ENCODE assay signal across 11 cellular contexts in the genomic region with DNA sequence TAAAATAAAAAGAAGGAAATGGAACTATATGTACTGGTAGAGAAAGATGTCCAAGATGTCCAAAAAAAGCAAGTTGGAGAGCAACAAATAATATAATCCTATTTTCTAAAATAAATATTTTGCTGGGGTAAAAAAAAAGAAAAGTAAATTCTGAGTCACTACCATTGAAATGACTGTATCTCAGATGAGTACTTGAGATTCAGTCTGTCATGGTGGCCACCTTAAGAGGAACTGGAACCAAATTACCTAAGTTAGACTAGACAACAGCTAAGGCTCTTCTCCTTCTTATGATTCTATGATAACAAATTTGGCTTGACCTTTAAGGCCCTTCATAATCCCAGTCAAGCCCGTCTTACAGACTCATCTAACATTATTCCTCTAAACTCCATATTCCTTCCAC.
DNase-seq lines count a peak whose midpoint lies in the region; ATAC-seq and TF ChIP-seq lines count a peak whose summit lies in the region.
"Had no signal": no experiment of that assay in that cellular context is flagged by ENCODE, and none has a peak within 500 bp of the region (broad histone marks: within the 10 kb centered on the region; RNA-seq: fewer than 3 reads in every experiment).

No MANE protein-coding gene starts in this region.

- H2AK5ac ChIP-seq in mesendoderm (ENCODE audit: low read length), result no peak overlapping the region

- DNase-seq in OCI-LY7 (ENCODE audit: low spot score) (peak; percentile 48), left ventricle myocardium superior (no peak), mesendoderm (no peak), MCF 10A (ENCODE audit: unreplicated experiment) (no peak), NCI-H2029 (lab: John Stamatoyannopoulos, UW) (no peak)
- DNase-seq: activated CD4-positive, CD25-positive, alpha-beta regulatory T cell treated with anti-CD3 and anti-CD28 coated beads, Interleukin-2, amount 50 U/mL, for 72 hours; PC-3; posterior cingulate gyrus had no signal

- H3K9me3 ChIP-seq in OCI-LY7 (ENCODE audit: low read length), result no peaks in the 10 kb centered on the region

- ATAC-seq in GM18511 (IDR thresholded peaks at IDR 0.05; ENCODE audit: unreplicated experiment) (peak; percentile 96), GM21390 (IDR thresholded peaks at IDR 0.05; ENCODE audit: unreplicated experiment) (peak; percentile 94), HG03066 (IDR thresholded peaks at IDR 0.05; ENCODE audit: low read depth, unreplicated experiment) (peak; percentile 88), left ventricle myocardium superior (no peak)
- ATAC-seq: PC-3 had no signal

- H4K20me1 ChIP-seq in OCI-LY7 (ENCODE audit: insufficient read depth, low read length), result no peaks in the 10 kb centered on the region

- no peaks in the 10 kb centered on the region for H3K27me3 Mint-ChIP-seq in MCF 10A (ENCODE audit: insufficient read depth, unreplicated experiment)

- intact Hi-C loops in OCI-LY7 (cut with micrococcal nuclease; ENCODE audit: unreplicated experiment) (loop anchor here (5.0 kb wide), 1 partner anchor 78 kb away; no protein-coding TSS in a partner anchor), left ventricle myocardium superior (cut with micrococcal nuclease) (no loop called here), MCF 10A (cut with micrococcal nuclease) (no loop called here)

- TF ChIP-seq CTCF in OCI-LY7 (conservative IDR thresholded peaks at IDR 0.05; ENCODE audit: low read length), result no peak
- TF ChIP-seq CTCF in MCF 10A (IDR thresholded peaks at IDR 0.05; ENCODE audit: unreplicated experiment), result no peak

- H2AFZ ChIP-seq in OCI-LY7 (ENCODE audit: low read length), result peak overlapping the region; percentile 29; the same call in 1 of the 2 replicates

- no peaks in the 10 kb centered on the region for H3K9me3 Mint-ChIP-seq in MCF 10A (ENCODE audit: unreplicated experiment)

- H3K27ac ChIP-seq in OCI-LY7 (ENCODE audit: low read depth, low read length, poor library complexity, severe bottlenecking) (no peak overlapping the region), mesendoderm (ENCODE audit: low read depth, low read length) (no peak overlapping the region)

- H3K4ac ChIP-seq in mesendoderm (ENCODE audit: low read depth, low read length), result no peak overlapping the region

- no peak overlapping the region for H4K5ac ChIP-seq in mesendoderm (ENCODE audit: low read length)

- H3K27ac Mint-ChIP-seq in MCF 10A (ENCODE audit: low read depth, unreplicated experiment), result no peak overlapping the region

- WGBS in mesendoderm (ENCODE audit: extremely low coverage, insufficient coverage, low lambda C conversion rate), result no CpG with 5 or more reads among the region's 1 CpG

- H3K4me1 Mint-ChIP-seq in MCF 10A (ENCODE audit: insufficient read depth, unreplicated experiment), result peaks cover 52% of the 10 kb centered on the region

- H3K27me3 ChIP-seq in mesendoderm (ENCODE audit: insufficient read depth, low read length, poor library complexity), result no peaks in the 10 kb centered on the region

- POLR2A ChIA-PET in OCI-LY7 (lab: Charles Lee), result no interaction called here
- POLR2A ChIA-PET in MCF 10A (lab: Yijun Ruan, JAX), result interaction anchor here (1.0 kb wide), 1 partner anchor 139 kb away, joined by 3 read pairs; no protein-coding TSS in a partner anchor

- H3K18ac ChIP-seq in mesendoderm (ENCODE audit: low read length), result no peak overlapping the region

- H3K79me1 ChIP-seq in mesendoderm (ENCODE audit: low read length), result no peaks in the 10 kb centered on the region

- no peak overlapping the region for H3K23ac ChIP-seq in mesendoderm (ENCODE audit: low read length)

- no peak overlapping the region for H3K4me3 ChIP-seq in OCI-LY7 (ENCODE audit: low read depth, low read length, poor library complexity, severe bottlenecking)
- no peak overlapping the region for H3K4me3 ChIP-seq in mesendoderm (ENCODE audit: low read length)

- H2BK120ac ChIP-seq in mesendoderm (ENCODE audit: low read depth, low read length), result no peak overlapping the region

- H3K9me2 ChIP-seq in OCI-LY7 (ENCODE audit: insufficient read depth, low read length), result no peaks in the 10 kb centered on the region

- H3K56ac ChIP-seq in mesendoderm (ENCODE audit: low read length), result no peak overlapping the region

- H3K9ac ChIP-seq in mesendoderm (ENCODE audit: low read length), result no peak overlapping the region

- H3K79me2 ChIP-seq in OCI-LY7 (ENCODE audit: insufficient read depth, low read depth, low read length) (no peaks in the 10 kb centered on the region), mesendoderm (ENCODE audit: control insufficient read depth, insufficient read depth, low read length) (no peaks in the 10 kb centered on the region)

- H3K36me3 Mint-ChIP-seq in MCF 10A (ENCODE audit: insufficient read depth, unreplicated experiment), result peaks cover 5% of the 10 kb centered on the region

- H2BK5ac ChIP-seq in mesendoderm (ENCODE audit: low read length), result no peak overlapping the region

- BruUV-seq in OCI-LY7 (replicated peaks; lab: Mats Ljungman, UMichigan) (no TSS peak), MCF 10A (replicated peaks; lab: Mats Ljungman, UMichigan) (no TSS peak)

- H3K4me3 Mint-ChIP-seq in MCF 10A (ENCODE audit: unreplicated experiment), result no peak overlapping the region

- H3K36me3 ChIP-seq in OCI-LY7 (ENCODE audit: insufficient read depth, low read length) (no peaks in the 10 kb centered on the region), mesendoderm (ENCODE audit: control insufficient read depth, insufficient read depth, low read length) (no peaks in the 10 kb centered on the region)

- no peak overlapping the region for H4K8ac ChIP-seq in mesendoderm (ENCODE audit: low read depth, low read length)

- CTCF ChIA-PET in OCI-LY7 (lab: Charles Lee; ENCODE audit: unreplicated experiment) (no interaction called here), MCF 10A (lab: Yijun Ruan, JAX) (interaction anchor here (1.2 kb wide), 1 partner anchor 81 kb away, joined by 3 read pairs; no protein-coding TSS in a partner anchor)

- H2BK15ac ChIP-seq in mesendoderm (replicated peaks; ENCODE audit: low read depth), result no peak overlapping the region

- peaks cover 60% of the 10 kb centered on the region for H3K4me1 ChIP-seq in OCI-LY7 (ENCODE audit: insufficient read depth, low read length, poor library complexity, severe bottlenecking)
- peaks cover 2% of the 10 kb centered on the region for H3K4me1 ChIP-seq in mesendoderm (ENCODE audit: control insufficient read depth, low read depth, low read length)

- H3K4me2 ChIP-seq in OCI-LY7 (ENCODE audit: low read length) (peak overlapping the region; percentile 90), mesendoderm (ENCODE audit: low read length) (no peak overlapping the region)
